Comparison of ENCODE assay signal across 8 cellular contexts in genomic region chr10:97445357-97445721, GRCh38. TPM values are rescaled to one million over a fixed set of nuclear protein-coding genes. Genes with fewer than 3 reads are reported as not detected.
DNase-seq lines count a peak whose midpoint lies in the region; ATAC-seq and TF ChIP-seq lines count a peak whose summit lies in the region.

No MANE protein-coding gene starts in this region.

- no peak for TF ChIP-seq CTCF in HCT116 (IDR thresholded peaks at IDR 0.05 in 2 of 3, conservative IDR thresholded peaks at IDR 0.05 in 1 of 3; ENCODE audit: borderline replicate concordance in 1 of 3, insufficient read depth in 1 of 3, low read depth in 2 of 3, low read length in 2 of 3)

- peaks cover 10 to 21% of the 10 kb centered on the region in 2 experiments for H3K4me1 ChIP-seq in HCT116 (ENCODE audit: control insufficient read depth in 1 of 2, insufficient read depth in 2 of 2, low read length in 2 of 2)
- no peaks in the 10 kb centered on the region for H3K4me1 ChIP-seq in iPS DF 6.9 (ENCODE audit: control insufficient read depth, insufficient read depth, low read length)

- peaks cover 22% of the 10 kb centered on the region for H3K36me3 Mint-ChIP-seq in activated CD4-positive, alpha-beta memory T cell treated with anti-CD3 and anti-CD28 coated beads, Interleukin-2, amount 10 ng/mL, durations not matched to agents 7 days and 5 days (ENCODE audit: low read depth)
- peaks cover 54% of the 10 kb centered on the region for H3K36me3 Mint-ChIP-seq in stimulated activated effector memory CD8-positive, alpha-beta T cell treated with anti-CD3 and anti-CD28 coated beads, Interleukin-12 subunit alpha, Interleukin-12 subunit beta, amount 100 ng/mL, for 72 hours

- TF ChIP-seq RAD21 in HCT116 (IDR thresholded peaks at IDR 0.05; ENCODE audit: low read depth) = no peak

- DNase-seq in HCT116 (ENCODE audit: low read depth, low spot score) (no peak), iPS DF 6.9 (ENCODE audit: low read depth, low spot score) (no peak), MV-4-11 (lab: John Stamatoyannopoulos, UW) (no peak)
- DNase-seq in activated CD4-positive, alpha-beta memory T cell treated with anti-CD3 and anti-CD28 coated beads, Interleukin-2, amount 10 ng/mL, durations not matched to agents 7 days and 5 days = no peak
- DNase-seq in stimulated activated effector memory CD8-positive, alpha-beta T cell treated with anti-CD3 and anti-CD28 coated beads, Interleukin-12 subunit alpha, Interleukin-12 subunit beta, amount 100 ng/mL, for 72 hours (ENCODE audit: low spot score in 2 of 2) = no peak
- DNase-seq in effector CD8-positive, alpha-beta T cell (lab: John Stamatoyannopoulos, UW) = no peak
- no peak for DNase-seq in activated CD4-positive, alpha-beta T cell treated with anti-CD3 and anti-CD28 coated beads for 48 hours

- TSS peak; percentile 69 for BruUV-seq in HCT116 (replicated peaks; lab: Mats Ljungman, UMichigan)

- peak overlapping the region; percentile 88 to 90 for H3K4me3 ChIP-seq in HCT116 (replicated peaks in 1 of 2; ENCODE audit: low read depth in 1 of 2, low read length in 2 of 2)
- peak overlapping the region; percentile 73 for H3K4me3 ChIP-seq in iPS DF 6.9 (ENCODE audit: low read length)

- H2AFZ ChIP-seq in HCT116 (ENCODE audit: low read depth, low read length, poor library complexity, severe bottlenecking) = peak overlapping the region; percentile 42

- peak overlapping the region; percentile 85 for H3K27ac Mint-ChIP-seq in activated CD4-positive, alpha-beta memory T cell treated with anti-CD3 and anti-CD28 coated beads, Interleukin-2, amount 10 ng/mL, durations not matched to agents 7 days and 5 days
- peak overlapping the region; percentile 96 for H3K27ac Mint-ChIP-seq in stimulated activated effector memory CD8-positive, alpha-beta T cell treated with anti-CD3 and anti-CD28 coated beads, Interleukin-12 subunit alpha, Interleukin-12 subunit beta, amount 100 ng/mL, for 72 hours

- H3K36me3 ChIP-seq in HCT116 (ENCODE audit: control insufficient read depth in 1 of 2, insufficient read depth in 2 of 2, low read length in 2 of 2) (0 out of 4 replicates have a peak, but pooled peaks cover 0 to 5% of the 10 kb centered on the region in 2 experiments), iPS DF 6.9 (ENCODE audit: control insufficient read depth, insufficient read depth, low read length) (no peaks in the 10 kb centered on the region)

- peak overlapping the region; percentile 87 for H3K4me2 ChIP-seq in HCT116 (ENCODE audit: low read length)

- ATAC-seq in HCT116 (peak; percentile 6), GM21367 (IDR thresholded peaks at IDR 0.05; ENCODE audit: unreplicated experiment) (no peak)
- ATAC-seq in stimulated activated effector memory CD8-positive, alpha-beta T cell treated with anti-CD3 and anti-CD28 coated beads, Interleukin-12 subunit alpha, Interleukin-12 subunit beta, amount 100 ng/mL, for 72 hours = no peak

- POLR2A ChIA-PET in HCT116 (lab: Charles Lee) = no interaction called here
- POLR2A ChIA-PET in activated CD4-positive, alpha-beta memory T cell treated with anti-CD3 and anti-CD28 coated beads, Interleukin-2, amount 10 ng/mL, durations not matched to agents 7 days and 5 days (lab: Charles Lee) = interaction anchor here (1.0 to 3.5 kb wide), 8 partner anchors 11 to 44 kb away, joined by 4 to 18 read pairs (median 7); partner anchors contain the start of gene RRP12

- RAD21 ChIA-PET in HCT116 (lab: Charles Lee; ENCODE audit: low non-redundant PET in 1 of 2, low total read pairs in 2 of 2, uncharacterized antibody in 2 of 2, unreplicated experiment in 2 of 2) = no interaction called here

- H3K27ac ChIP-seq in HCT116 (ENCODE audit: low read depth, low read length) = peak overlapping the region; percentile 44
- H3K27ac ChIP-seq in iPS DF 6.9 (ENCODE audit: low read length) = no peak overlapping the region

- no peaks in the 10 kb centered on the region for H3K27me3 Mint-ChIP-seq in activated CD4-positive, alpha-beta memory T cell treated with anti-CD3 and anti-CD28 coated beads, Interleukin-2, amount 10 ng/mL, durations not matched to agents 7 days and 5 days

- peaks cover 51% of the 10 kb centered on the region for H3K4me1 Mint-ChIP-seq in activated CD4-positive, alpha-beta memory T cell treated with anti-CD3 and anti-CD28 coated beads, Interleukin-2, amount 10 ng/mL, durations not matched to agents 7 days and 5 days
- H3K4me1 Mint-ChIP-seq in stimulated activated effector memory CD8-positive, alpha-beta T cell treated with anti-CD3 and anti-CD28 coated beads, Interleukin-12 subunit alpha, Interleukin-12 subunit beta, amount 100 ng/mL, for 72 hours = peaks cover 42% of the 10 kb centered on the region

- no peak for TF ChIP-seq POLR2A in HCT116 (IDR thresholded peaks at IDR 0.05; ENCODE audit: borderline replicate concordance, extremely low read depth, insufficient read depth, insufficient read length)

- H3K9me3 Mint-ChIP-seq in activated CD4-positive, alpha-beta memory T cell treated with anti-CD3 and anti-CD28 coated beads, Interleukin-2, amount 10 ng/mL, durations not matched to agents 7 days and 5 days = no peaks in the 10 kb centered on the region
- H3K9me3 Mint-ChIP-seq in stimulated activated effector memory CD8-positive, alpha-beta T cell treated with anti-CD3 and anti-CD28 coated beads, Interleukin-12 subunit alpha, Interleukin-12 subunit beta, amount 100 ng/mL, for 72 hours = no peaks in the 10 kb centered on the region

- no peaks in the 10 kb centered on the region for H3K9me3 ChIP-seq in HCT116 (ENCODE audit: control insufficient read depth in 1 of 2, insufficient read depth in 1 of 2, low read depth in 1 of 2, low read length in 2 of 2)
- no peaks in the 10 kb centered on the region for H3K9me3 ChIP-seq in iPS DF 6.9 (ENCODE audit: control insufficient read depth, insufficient read depth, low read length)

- no peaks in the 10 kb centered on the region for H4K20me1 ChIP-seq in HCT116 (ENCODE audit: insufficient read depth)

- no CpG with 5 or more reads among the region's 13 CpGs for WGBS in iPS DF 6.9 (ENCODE audit: insufficient coverage, insufficient read length)

- peak overlapping the region; percentile 79 for H3K9ac ChIP-seq in HCT116 (ENCODE audit: low read length)

- CTCF ChIA-PET in HCT116 (lab: Charles Lee) = no interaction called here
- CTCF ChIA-PET in activated CD4-positive, alpha-beta memory T cell treated with anti-CD3 and anti-CD28 coated beads, Interleukin-2, amount 10 ng/mL, durations not matched to agents 7 days and 5 days (lab: Charles Lee) = interaction anchor here (0.8 to 2.5 kb wide), 6 partner anchors 11 to 44 kb away, joined by 3 to 9 read pairs (median 3); partner anchors contain the start of gene RRP12

- intact Hi-C loops in HCT116 (cut with micrococcal nuclease) = loop anchor here (5.0 kb wide), 1 partner anchor 52 kb away; the partner anchor contains the start of genes MMS19 and UBTD1

- peak overlapping the region; percentile 89 for H3K4me3 Mint-ChIP-seq in activated CD4-positive, alpha-beta memory T cell treated with anti-CD3 and anti-CD28 coated beads, Interleukin-2, amount 10 ng/mL, durations not matched to agents 7 days and 5 days
- peak overlapping the region; percentile 99 for H3K4me3 Mint-ChIP-seq in stimulated activated effector memory CD8-positive, alpha-beta T cell treated with anti-CD3 and anti-CD28 coated beads, Interleukin-12 subunit alpha, Interleukin-12 subunit beta, amount 100 ng/mL, for 72 hours

- H3K9me2 ChIP-seq in HCT116 (ENCODE audit: insufficient read depth) = no peaks in the 10 kb centered on the region

- H3K27me3 ChIP-seq in HCT116 (ENCODE audit: insufficient read depth, low read length) (no peaks in the 10 kb centered on the region), iPS DF 6.9 (ENCODE audit: control insufficient read depth, insufficient read depth, low read length) (no peaks in the 10 kb centered on the region)

- peaks cover 59% of the 10 kb centered on the region for H3K79me2 ChIP-seq in HCT116 (ENCODE audit: insufficient read depth, low read length)

TF ChIP-seq in HCT116, 20 proteins besides CTCF, POLR2A, EP300 and RAD21:
- TF ChIP-seq SIN3A (IDR thresholded peaks at IDR 0.05; ENCODE audit: low read depth) (no peak), TCF7L2 (IDR thresholded peaks at IDR 0.05; ENCODE audit: borderline replicate concordance, extremely low read depth, insufficient read depth, insufficient read length) (no peak), ELF1 (IDR thresholded peaks at IDR 0.05; ENCODE audit: borderline replicate concordance, low read depth) (no peak), ZNF274 (IDR thresholded peaks at IDR 0.05; ENCODE audit: low read depth, low read length) (no peak), EZH2phosphoT487 (IDR thresholded peaks at IDR 0.05; ENCODE audit: borderline replicate concordance) (no peak), EGR1 (IDR thresholded peaks at IDR 0.05; ENCODE audit: low read depth) (no peak)

RNA-seq across cellular contexts. Expression of gene EXOSC1, which starts 0.5 kb away (rescaled TPM):
- 38.9 TPM for total RNA-seq in HCT116 (2021; ENCODE audit: unreplicated experiment)
- polyA plus RNA-seq in HCT116 (2012) = 44.7 and 53.0 TPM in 2 replicates
- total RNA-seq in activated CD4-positive, alpha-beta memory T cell treated with anti-CD3 and anti-CD28 coated beads, Interleukin-2, amount 10 ng/mL, durations not matched to agents 7 days and 5 days = 10 to 100 TPM; 49.3 to 49.8 TPM

RNA-seq across cellular contexts. Expression of gene ZDHHC16, which starts 0.6 kb away (rescaled TPM):
- total RNA-seq in HCT116 (2021; ENCODE audit: unreplicated experiment) = 34.0 TPM
- polyA plus RNA-seq in HCT116 (2012) = 23.9 and 32.2 TPM in 2 replicates
- total RNA-seq in activated CD4-positive, alpha-beta memory T cell treated with anti-CD3 and anti-CD28 coated beads, Interleukin-2, amount 10 ng/mL, durations not matched to agents 7 days and 5 days = 10 to 100 TPM; 33.9 to 35.7 TPM

RNA-seq across cellular contexts. Expression of gene PGAM1, which starts 19.3 kb away (rescaled TPM):
- total RNA-seq in HCT116 (2021; ENCODE audit: unreplicated experiment) = 497 TPM
- polyA plus RNA-seq in HCT116 (2012) = 584 and 661 TPM in 2 replicates
- 100 to 1,000 TPM; 509 to 514 TPM for total RNA-seq in activated CD4-positive, alpha-beta memory T cell treated with anti-CD3 and anti-CD28 coated beads, Interleukin-2, amount 10 ng/mL, durations not matched to agents 7 days and 5 days

RNA-seq across cellular contexts. Expression of gene RRP12, which starts 44.2 kb away (rescaled TPM):
- total RNA-seq in HCT116 (2021; ENCODE audit: unreplicated experiment) = 67.0 TPM
- polyA plus RNA-seq in HCT116 (2012) = 44.4 and 47.7 TPM in 2 replicates
- total RNA-seq in activated CD4-positive, alpha-beta memory T cell treated with anti-CD3 and anti-CD28 coated beads, Interleukin-2, amount 10 ng/mL, durations not matched to agents 7 days and 5 days = 10 to 100 TPM; 16.2 to 18.1 TPM

RNA-seq across cellular contexts. Expression of gene MMS19, which starts 52.9 kb away (rescaled TPM):
- 101 TPM for total RNA-seq in HCT116 (2021; ENCODE audit: unreplicated experiment)
- 87.2 and 107 TPM in 2 replicates for polyA plus RNA-seq in HCT116 (2012)
- total RNA-seq in activated CD4-positive, alpha-beta memory T cell treated with anti-CD3 and anti-CD28 coated beads, Interleukin-2, amount 10 ng/mL, durations not matched to agents 7 days and 5 days = 10 to 100 TPM; 60.6 to 66.3 TPM
